ENCODE assay signal across 1 cellular context in genomic region chr22:43884600-43885318, GRCh38.
A peak's percentile ranks its signal among the peaks of the same experiment; 100 is the strongest.
TF ChIP-seq lines count a peak whose summit lies in the region.

No MANE protein-coding gene starts in this region.

TF ChIP-seq in HepG2, 621 proteins besides CTCF, POLR2A, EP300 and RAD21:
- TF ChIP-seq MED1 (CRISPR knock-in tag; IDR thresholded peaks at IDR 0.05) (no peak), SKI (IDR thresholded peaks at IDR 0.05; ENCODE audit: partially characterized antibody) (no peak), KLF11 (CRISPR knock-in tag; IDR thresholded peaks at IDR 0.05) (no peak), RFX1 (IDR thresholded peaks at IDR 0.05) (no peak), AGO1 (IDR thresholded peaks at IDR 0.05; ENCODE audit: low read depth, low read length, poor library complexity, severe bottlenecking) (no peak), HNF4G (IDR thresholded peaks at IDR 0.05; ENCODE audit: borderline replicate concordance, low read depth, low read length) (no peak), HNF4G (CRISPR knock-in tag; IDR thresholded peaks at IDR 0.05; ENCODE audit: borderline replicate concordance, low read depth) (no peak), ZNF766 (CRISPR knock-in tag; IDR thresholded peaks at IDR 0.05; ENCODE audit: borderline replicate concordance) (no peak), NFIB (CRISPR knock-in tag; IDR thresholded peaks at IDR 0.05; ENCODE audit: borderline replicate concordance) (no peak), POGZ (CRISPR knock-in tag; IDR thresholded peaks at IDR 0.05) (no peak), ZNF800 (CRISPR knock-in tag; IDR thresholded peaks at IDR 0.05) (0 out of 2 replicates have a peak, but pooled peaks have one; percentile 42), ZFP37 (CRISPR knock-in tag; IDR thresholded peaks at IDR 0.05; ENCODE audit: borderline replicate concordance) (no peak), MXD1 (CRISPR knock-in tag; IDR thresholded peaks at IDR 0.05) (no peak), UBTF (CRISPR knock-in tag; IDR thresholded peaks at IDR 0.05) (no peak), ZNF746 (CRISPR knock-in tag; IDR thresholded peaks at IDR 0.05) (no peak), CEBPG (CRISPR knock-in tag; IDR thresholded peaks at IDR 0.05) (no peak), ZNF615 (CRISPR knock-in tag; IDR thresholded peaks at IDR 0.05; ENCODE audit: borderline replicate concordance) (no peak), STAG1 (CRISPR knock-in tag; IDR thresholded peaks at IDR 0.05) (peak; percentile 46), FOXA1 (IDR thresholded peaks at IDR 0.05) (no peak), FOXA1 (CRISPR knock-in tag; IDR thresholded peaks at IDR 0.05) (no peak), TBP (CRISPR knock-in tag; IDR thresholded peaks at IDR 0.05) (no peak), ZNF720 (CRISPR knock-in tag; IDR thresholded peaks at IDR 0.05) (no peak), ZNF672 (CRISPR knock-in tag; IDR thresholded peaks at IDR 0.05) (no peak), KDM3A (CRISPR knock-in tag; IDR thresholded peaks at IDR 0.05; ENCODE audit: low read depth) (no peak), NR1H2 (CRISPR knock-in tag; IDR thresholded peaks at IDR 0.05; ENCODE audit: borderline replicate concordance, low read depth) (no peak), ZNF850 (CRISPR knock-in tag; conservative IDR thresholded peaks at IDR 0.05) (no peak), PCBP1 (IDR thresholded peaks at IDR 0.05; ENCODE audit: borderline replicate concordance, low read depth, low read length) (0 out of 2 replicates have a peak, but pooled peaks have one; percentile 39), KDM6A (CRISPR knock-in tag; IDR thresholded peaks at IDR 0.05; ENCODE audit: low read depth) (no peak), THAP7 (CRISPR knock-in tag; IDR thresholded peaks at IDR 0.05) (no peak), ZNF263 (CRISPR knock-in tag; IDR thresholded peaks at IDR 0.05) (peak; percentile 77)
